In genomic region chr6:116008470-116009229, GRCh38 we compare ENCODE assay signal across 8 cellular contexts. TPM values are rescaled to one million over a fixed set of nuclear protein-coding genes. Genes with fewer than 3 reads are reported as not detected.
DNase-seq lines count a peak whose midpoint lies in the region; ATAC-seq and TF ChIP-seq lines count a peak whose summit lies in the region.

No MANE protein-coding gene starts in this region.

- no peak overlapping the region for H3K4me3 Mint-ChIP-seq in CD8-positive, alpha-beta T cell

- intact Hi-C loops in CD8-positive, alpha-beta T cell (cut with DNase I, micrococcal nuclease), result no loop called here

- no peak overlapping the region for H3K4me3 ChIP-seq in OCI-LY1 (ENCODE audit: low read depth, low read length, poor library complexity, severe bottlenecking)
- H3K4me3 ChIP-seq in CD8-positive, alpha-beta T cell (ENCODE audit: low read depth, low read length), result no peak overlapping the region

- H3K4me1 ChIP-seq in OCI-LY1 (ENCODE audit: insufficient read depth, low read length, severe bottlenecking), result peaks cover 10% of the 10 kb centered on the region
- no peaks in the 10 kb centered on the region for H3K4me1 ChIP-seq in CD8-positive, alpha-beta T cell (ENCODE audit: insufficient read depth, low read length)

- H3K9me2 ChIP-seq in OCI-LY1 (ENCODE audit: low read depth, low read length), result no peaks in the 10 kb centered on the region

- no peaks in the 10 kb centered on the region for H3K79me2 ChIP-seq in OCI-LY1 (ENCODE audit: insufficient read depth, low read length)

- H3K4me2 ChIP-seq in OCI-LY1 (ENCODE audit: low read length), result peak overlapping the region; percentile 36; the same call in 1 of the 2 replicates

- no peak overlapping the region for H3K27ac Mint-ChIP-seq in CD8-positive, alpha-beta T cell

- peak overlapping the region; percentile 53 for H3K27ac ChIP-seq in OCI-LY1 (ENCODE audit: low read depth, low read length, poor library complexity, severe bottlenecking)
- H3K27ac ChIP-seq in CD8-positive, alpha-beta T cell (ENCODE audit: low read depth, low read length), result no peak overlapping the region

- no peaks in the 10 kb centered on the region for H3K9me3 Mint-ChIP-seq in CD8-positive, alpha-beta T cell

- no peaks in the 10 kb centered on the region for H3K9me3 ChIP-seq in OCI-LY1 (ENCODE audit: low read length)
- H3K9me3 ChIP-seq in CD8-positive, alpha-beta T cell (ENCODE audit: low read length), result no peaks in the 10 kb centered on the region

- H3K36me3 Mint-ChIP-seq in CD8-positive, alpha-beta T cell, result no peaks in the 10 kb centered on the region

- H3K27me3 ChIP-seq in OCI-LY1 (ENCODE audit: insufficient read depth, low read length), result no peaks in the 10 kb centered on the region
- H3K27me3 ChIP-seq in CD8-positive, alpha-beta T cell (ENCODE audit: insufficient read depth, low read length), result no peaks in the 10 kb centered on the region

- DNase-seq in foreskin melanocyte, result peak; percentile 31
- peak; percentile 84 for DNase-seq in superior temporal gyrus (ENCODE audit: extremely low spot score)
- no peak for DNase-seq in CD8-positive, alpha-beta T cell
- DNase-seq in NCI-H345 treated with DMSO at 0.1 percent for 48 hours (lab: John Stamatoyannopoulos, UW; ENCODE audit: unreplicated experiment), result no peak
- DNase-seq in activated effector memory CD4-positive, alpha-beta T cell treated with anti-CD3 and anti-CD28 coated beads, Interleukin-2, amount 50 U/mL, for 16 hours, result no peak

- ATAC-seq in GM18858 (IDR thresholded peaks at IDR 0.05; ENCODE audit: unreplicated experiment) (peak; percentile 51), HG02798 (IDR thresholded peaks at IDR 0.05; ENCODE audit: poor library complexity, unreplicated experiment) (peak; percentile 69)
- ATAC-seq in CD8-positive, alpha-beta T cell, result no peak

- H3K4me1 Mint-ChIP-seq in CD8-positive, alpha-beta T cell (ENCODE audit: low read depth), result no peaks in the 10 kb centered on the region

- CTCF ChIA-PET in CD8-positive, alpha-beta T cell (lab: Charles Lee), result interaction anchor here (0.7 to 1.3 kb wide), 3 partner anchors 87 to 1322 kb away, joined by 3 to 4 read pairs (median 3); no protein-coding TSS in a partner anchor

- H3F3A ChIP-seq in OCI-LY1 (ENCODE audit: insufficient read depth, low read length), result no peaks in the 10 kb centered on the region

- POLR2A ChIA-PET in CD8-positive, alpha-beta T cell (lab: Charles Lee), result no interaction called here

- no peaks in the 10 kb centered on the region for H4K20me1 ChIP-seq in OCI-LY1 (ENCODE audit: insufficient read depth, low read length)

- no peak overlapping the region; the same call in 1 of the 2 replicates for H3K9ac ChIP-seq in OCI-LY1 (ENCODE audit: low read length)

- H3K27me3 Mint-ChIP-seq in CD8-positive, alpha-beta T cell (ENCODE audit: low read depth), result peaks cover 3% of the 10 kb centered on the region

- TF ChIP-seq CTCF in OCI-LY1 (IDR thresholded peaks at IDR 0.05; ENCODE audit: low read length), result no peak
- no peak for TF ChIP-seq CTCF in CD8-positive, alpha-beta T cell (IDR thresholded peaks at IDR 0.05)

- no peak overlapping the region for H2AFZ ChIP-seq in OCI-LY1 (ENCODE audit: low read length)

- H3K36me3 ChIP-seq in OCI-LY1 (ENCODE audit: insufficient read depth, low read length), result no peaks in the 10 kb centered on the region
- no peaks in the 10 kb centered on the region for H3K36me3 ChIP-seq in CD8-positive, alpha-beta T cell (ENCODE audit: insufficient read depth, low read length)

RNA-seq across cellular contexts. Expression of gene FRK, which starts 52.0 kb away (rescaled TPM):
- under 1 TPM in 1 of 2 experiments, not detected in 1; 0.03 TPM for total RNA-seq in CD8-positive, alpha-beta T cell

Comparison
In these comparisons a context has a peak if more than half of its experiments do, and no peak if none do; other contexts are left out.
1. DNase-seq: peak in foreskin melanocyte (single experiment) and superior temporal gyrus (single experiment); none in CD8-positive, alpha-beta T cell (0 of 7), NCI-H345 treated with DMSO at 0.1 percent for 48 hours (single experiment) and activated effector memory CD4-positive, alpha-beta T cell treated with anti-CD3 and anti-CD28 coated beads, Interleukin-2, amount 50 U/mL, for 16 hours (single experiment).